ENCODE assay signal across 8 cellular contexts in the genomic region with DNA sequence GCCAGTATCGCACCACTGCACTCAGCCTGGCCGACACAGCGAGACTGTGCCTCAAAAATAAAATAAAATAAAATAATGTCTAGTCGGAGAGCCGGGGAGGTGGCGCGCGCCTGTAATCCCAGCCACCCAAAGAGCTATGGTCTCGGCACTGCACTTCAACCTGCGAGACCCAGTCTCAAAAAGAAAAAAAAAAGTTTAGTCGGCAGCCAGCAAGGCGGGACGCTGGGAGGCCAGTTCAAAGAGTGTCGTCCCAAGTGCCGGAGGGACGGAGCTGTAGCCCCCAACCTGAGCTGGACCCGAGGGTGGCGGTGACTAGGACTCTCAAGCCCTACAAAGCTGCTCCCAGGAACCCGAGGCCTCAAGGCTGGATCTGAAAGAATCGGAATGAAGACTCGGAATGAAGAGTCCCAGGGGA. TPM values are rescaled to one million over a fixed set of nuclear protein-coding genes. Genes with fewer than 3 reads are reported as not detected.
DNase-seq lines count a peak whose midpoint lies in the region; ATAC-seq and TF ChIP-seq lines count a peak whose summit lies in the region.

No MANE protein-coding gene starts in this region.

- peaks cover 3% of the 10 kb centered on the region for H3K36me3 Mint-ChIP-seq in activated CD8-positive, alpha-beta memory T cell treated with anti-CD3 and anti-CD28 coated beads, Interleukin-2, amount 10 ng/mL, durations not matched to agents 7 days and 5 days

- H3K27me3 ChIP-seq in tibial nerve = no peaks in the 10 kb centered on the region

- H3K4me1 ChIP-seq in tibial nerve = peaks cover 0 to 20% (median 9%) of the 10 kb centered on the region in 4 donors

- TF ChIP-seq POLR2A in tibial nerve (IDR thresholded peaks at IDR 0.05) = no peak

- H3K9me3 ChIP-seq in tibial nerve = no peaks in the 10 kb centered on the region

- peaks cover 17% of the 10 kb centered on the region for H3K4me1 Mint-ChIP-seq in activated CD8-positive, alpha-beta memory T cell treated with anti-CD3 and anti-CD28 coated beads, Interleukin-2, amount 10 ng/mL, durations not matched to agents 7 days and 5 days

- no peak for DNase-seq in activated CD8-positive, alpha-beta memory T cell treated with anti-CD3 and anti-CD28 coated beads, Interleukin-2, amount 10 ng/mL, durations not matched to agents 7 days and 5 days
- no peak for DNase-seq in activated CD8-positive, alpha-beta memory T cell treated with anti-CD3 and anti-CD28 coated beads, Interleukin-2, amount 50 U/mL, for 4 hours
- DNase-seq in left lobe of liver (ENCODE audit: low spot score) = no peak
- no peak for DNase-seq in tibial nerve (ENCODE audit: low spot score in 2 of 2)
- no peak for DNase-seq in DMS114 treated with DMSO at 0.1 percent for 48 hours (lab: John Stamatoyannopoulos, UW; ENCODE audit: unreplicated experiment)
- no peak for DNase-seq in CD1c-positive myeloid dendritic cell (ENCODE audit: extremely low spot score)

- H3K4me3 Mint-ChIP-seq in activated CD8-positive, alpha-beta memory T cell treated with anti-CD3 and anti-CD28 coated beads, Interleukin-2, amount 10 ng/mL, durations not matched to agents 7 days and 5 days = peak overlapping the region; percentile 84

- 27% methylated on average over 21 of the region's 21 CpGs for WGBS in tibial nerve, 2 donors

- H3K4me3 ChIP-seq in tibial nerve = peak overlapping the region; percentile 29 to 87 (median 71)

- no peak for ATAC-seq in activated CD8-positive, alpha-beta memory T cell treated with anti-CD3 and anti-CD28 coated beads, Interleukin-2, amount 10 ng/mL, durations not matched to agents 7 days and 5 days
- ATAC-seq in left lobe of liver (peak; percentile 3), HG02973 (IDR thresholded peaks at IDR 0.05; ENCODE audit: unreplicated experiment) (no peak)

- no peaks in the 10 kb centered on the region for H3K9me3 Mint-ChIP-seq in activated CD8-positive, alpha-beta memory T cell treated with anti-CD3 and anti-CD28 coated beads, Interleukin-2, amount 10 ng/mL, durations not matched to agents 7 days and 5 days (ENCODE audit: low read depth)

- peaks cover 0 to 36% (median 0%) of the 10 kb centered on the region in 3 donors for H3K36me3 ChIP-seq in tibial nerve

- no peak for TF ChIP-seq CTCF in tibial nerve (IDR thresholded peaks at IDR 0.05)

- H3K27ac Mint-ChIP-seq in activated CD8-positive, alpha-beta memory T cell treated with anti-CD3 and anti-CD28 coated beads, Interleukin-2, amount 10 ng/mL, durations not matched to agents 7 days and 5 days = peak overlapping the region; percentile 64

- no peak for TF ChIP-seq EP300 in tibial nerve (IDR thresholded peaks at IDR 0.05)

- CTCF ChIA-PET in activated CD8-positive, alpha-beta memory T cell treated with anti-CD3 and anti-CD28 coated beads, Interleukin-2, amount 10 ng/mL, durations not matched to agents 7 days and 5 days (lab: Charles Lee) = interaction anchor here (0.9 to 3.8 kb wide), 11 partner anchors 9 to 407 kb away, joined by 3 to 32 read pairs (median 6); a partner anchor contains a TSS

- H3K27me3 Mint-ChIP-seq in activated CD8-positive, alpha-beta memory T cell treated with anti-CD3 and anti-CD28 coated beads, Interleukin-2, amount 10 ng/mL, durations not matched to agents 7 days and 5 days = no peaks in the 10 kb centered on the region

- peak overlapping the region; percentile 57 for H3K27ac ChIP-seq in angular gyrus (ENCODE audit: low read depth, low read length)
- peak overlapping the region; percentile 35 to 90 (median 78) for H3K27ac ChIP-seq in tibial nerve

RNA-seq across cellular contexts. Expression of a gene that starts 0.6 kb away (rescaled TPM):
- total RNA-seq in activated CD8-positive, alpha-beta memory T cell treated with anti-CD3 and anti-CD28 coated beads, Interleukin-2, amount 10 ng/mL, durations not matched to agents 7 days and 5 days = under 1 TPM in 1 of 2 experiments, not detected in 1; 0.59 TPM
- total RNA-seq in left lobe of liver (0.35 TPM), tibial nerve (not detected)

RNA-seq across cellular contexts. Expression of a gene that starts 7.0 kb away (rescaled TPM):
- total RNA-seq in activated CD8-positive, alpha-beta memory T cell treated with anti-CD3 and anti-CD28 coated beads, Interleukin-2, amount 10 ng/mL, durations not matched to agents 7 days and 5 days = 1 to 10 TPM; 1.0 to 1.3 TPM
- total RNA-seq in left lobe of liver = 15.3 TPM
- total RNA-seq in tibial nerve = 10 to 100 TPM; 10.1 to 32.2 (median 15.0) TPM

RNA-seq across cellular contexts. Expression of a gene that starts 27.7 kb away (rescaled TPM):
- 10 to 100 TPM; 51.0 to 51.8 TPM for total RNA-seq in activated CD8-positive, alpha-beta memory T cell treated with anti-CD3 and anti-CD28 coated beads, Interleukin-2, amount 10 ng/mL, durations not matched to agents 7 days and 5 days
- total RNA-seq in left lobe of liver (22.7 TPM), tibial nerve (10 to 100 TPM; 12.2 to 25.5 (median 18.6) TPM)

RNA-seq across cellular contexts. Expression of a gene that starts 34.3 kb away (rescaled TPM):
- under 1 TPM; 0.18 to 0.35 TPM for total RNA-seq in activated CD8-positive, alpha-beta memory T cell treated with anti-CD3 and anti-CD28 coated beads, Interleukin-2, amount 10 ng/mL, durations not matched to agents 7 days and 5 days
- total RNA-seq in left lobe of liver (38.5 TPM), tibial nerve (100 to 1,000 TPM in 2 of 4 donors, 10 to 100 TPM in 2; 54.4 to 132 (median 93.2) TPM)
